ENCODE assay signal across 9 cellular contexts in the genomic region with DNA sequence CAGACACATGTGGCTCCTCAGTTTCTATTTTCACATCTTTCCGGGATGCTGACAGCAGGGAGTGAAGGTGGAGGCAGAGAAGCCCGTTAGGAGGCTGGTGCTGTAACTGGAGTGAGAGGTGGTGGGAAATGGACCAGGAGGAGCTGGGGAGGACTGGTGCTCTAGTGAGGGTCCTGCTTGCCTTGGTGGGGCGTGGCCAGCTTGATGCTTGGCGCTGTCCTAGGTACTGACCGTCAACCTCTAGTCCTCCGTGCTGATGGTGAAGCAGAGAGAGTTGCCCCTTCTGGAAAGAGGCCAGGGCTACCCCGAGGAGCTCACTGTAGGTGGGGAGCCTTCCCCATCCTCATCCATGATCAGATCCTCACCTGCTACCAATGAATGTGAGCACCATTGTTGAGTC. TPM values are rescaled to one million over a fixed set of nuclear protein-coding genes. Genes with fewer than 3 reads are reported as not detected.
DNase-seq lines count a peak whose midpoint lies in the region; ATAC-seq, FAIRE-seq and TF ChIP-seq lines count a peak whose summit lies in the region.
"Had no signal": no experiment of that assay in that cellular context is flagged by ENCODE, and none has a peak within 500 bp of the region (broad histone marks: within the 10 kb centered on the region; RNA-seq: fewer than 3 reads in every experiment).

No MANE protein-coding gene starts in this region.

- peaks cover 34% of the 10 kb centered on the region for H3K4me1 Mint-ChIP-seq in activated CD8-positive, alpha-beta T cell treated with anti-CD3 and anti-CD28 coated beads for 36 hours (ENCODE audit: low read depth)

- no peak for TF ChIP-seq RAD21 in HepG2 (CRISPR knock-in tag; IDR thresholded peaks at IDR 0.05)

- peaks cover 3 to 4% of the 10 kb centered on the region in 2 experiments; a peak in 3 of 5 replicates for H3K36me3 ChIP-seq in HepG2 (replicated peaks in 1 of 2; ENCODE audit: control insufficient read depth in 1 of 2, insufficient read depth in 2 of 2, low read length in 2 of 2)
- H3K36me3 ChIP-seq in right lobe of liver, result no peaks in the 10 kb centered on the region

- peaks cover 13% of the 10 kb centered on the region for H3K36me3 Mint-ChIP-seq in activated CD8-positive, alpha-beta T cell treated with anti-CD3 and anti-CD28 coated beads for 36 hours (ENCODE audit: low read depth)

- no peak for TF ChIP-seq CTCF in HepG2 (CRISPR knock-in tag; IDR thresholded peaks at IDR 0.05)
- TF ChIP-seq CTCF in right lobe of liver (IDR thresholded peaks at IDR 0.05), result no peak
- no peak for TF ChIP-seq CTCF in activated CD8-positive, alpha-beta T cell treated with anti-CD3 and anti-CD28 coated beads for 36 hours (IDR thresholded peaks at IDR 0.05)

- peak overlapping the region; percentile 85 for H3K9ac ChIP-seq in HepG2 (ENCODE audit: insufficient read depth, low read depth, low read length)

- H3K27ac ChIP-seq in HepG2 (ENCODE audit: extremely low read length, insufficient read depth, low read length) (no peak overlapping the region), right lobe of liver (no peak overlapping the region)

- ATAC-seq in HepG2 (no peak), right lobe of liver (no peak), GM18868 (IDR thresholded peaks at IDR 0.05; ENCODE audit: unreplicated experiment) (no peak)
- ATAC-seq in activated CD8-positive, alpha-beta T cell treated with anti-CD3 and anti-CD28 coated beads for 36 hours, result no peak

- H3K4me3 Mint-ChIP-seq in activated CD8-positive, alpha-beta T cell treated with anti-CD3 and anti-CD28 coated beads for 36 hours, result peak overlapping the region; percentile 94

- CTCF ChIA-PET in HepG2 (lab: Yijun Ruan, JAX; ENCODE audit: low intra/inter-chr PET ratio, low total read pairs), result no interaction called here
- CTCF ChIA-PET in activated CD8-positive, alpha-beta T cell treated with anti-CD3 and anti-CD28 coated beads for 36 hours (lab: Charles Lee), result interaction anchor here (1.8 to 4.7 kb wide), 4 partner anchors 9 to 183 kb away, joined by 3 to 31 read pairs (median 6); no protein-coding TSS in a partner anchor

- intact Hi-C loops in HepG2 (cut with micrococcal nuclease; ENCODE audit: unreplicated experiment) (no loop called here), right lobe of liver (cut with DNase I) (no loop called here)
- intact Hi-C loops in activated CD8-positive, alpha-beta T cell treated with anti-CD3 and anti-CD28 coated beads for 36 hours (cut with micrococcal nuclease), result no loop called here

- no peak overlapping the region for H2AFZ ChIP-seq in HepG2 (ENCODE audit: low read length)

- H3K4me2 ChIP-seq in HepG2 (ENCODE audit: low read depth, low read length), result peak overlapping the region; percentile 98

- FAIRE-seq in HepG2 (lab: Jason Lieb, UNC) (no peak), urothelium cell line (lab: Jason Lieb, UNC) (no peak)

- H3K4me3 ChIP-seq in HepG2 (replicated peaks in 1 of 3; ENCODE audit: insufficient read depth in 1 of 3, low read depth in 2 of 3, low read length in 3 of 3) (peak overlapping the region; percentile 87 to 98 (median 95); a peak in 5 of 6 replicates), right lobe of liver (no peak overlapping the region)

- H3K4me1 ChIP-seq in HepG2 (ENCODE audit: insufficient read depth, low read length), result peaks cover 49% of the 10 kb centered on the region
- H3K4me1 ChIP-seq in right lobe of liver, result peaks cover 0 to 28% (median 11%) of the 10 kb centered on the region in 4 donors

- no peak for TF ChIP-seq EP300 in HepG2 (IDR thresholded peaks at IDR 0.05; ENCODE audit: low read depth in 2 of 2, low read length in 2 of 2)
- TF ChIP-seq EP300 in HepG2 (CRISPR knock-in tag; IDR thresholded peaks at IDR 0.05; ENCODE audit: borderline replicate concordance), result no peak

- H3K9me3 ChIP-seq in HepG2 (ENCODE audit: low read length) (no peaks in the 10 kb centered on the region), right lobe of liver (no peaks in the 10 kb centered on the region)

- H3K27me3 ChIP-seq in HepG2 (ENCODE audit: control insufficient read depth in 1 of 2, insufficient read depth in 2 of 2, low read length in 2 of 2) (no peaks in the 10 kb centered on the region; a peak in 1 of 5 replicates), right lobe of liver (no peaks in the 10 kb centered on the region)

- H3K79me2 ChIP-seq in HepG2 (ENCODE audit: insufficient read depth, low read length), result peaks cover 30% of the 10 kb centered on the region

- no peak for DNase-seq in HepG2 (ENCODE audit: low spot score)
- DNase-seq in right lobe of liver, result no peak
- peak; percentile 58 for DNase-seq in activated CD8-positive, alpha-beta T cell treated with anti-CD3 and anti-CD28 coated beads for 36 hours
- DNase-seq in iPS-NIHi7 (ENCODE audit: extremely low spot score), result peak; percentile 83
- no peak for DNase-seq in stimulated activated CD4-positive, alpha-beta T cell treated with anti-CD3 and anti-CD28 coated beads, Interleukin-2, amount 100 ng/mL, for 48 hours
- no peak for DNase-seq in NCI-H146 treated with DMSO at 0.1 percent for 48 hours (lab: John Stamatoyannopoulos, UW; ENCODE audit: unreplicated experiment)
- no peak for DNase-seq in urothelium cell line (ENCODE audit: low spot score)
- DNase-seq: NCI-H2107 had no signal

- no peaks in the 10 kb centered on the region for H3K27me3 Mint-ChIP-seq in activated CD8-positive, alpha-beta T cell treated with anti-CD3 and anti-CD28 coated beads for 36 hours

- no peaks in the 10 kb centered on the region for H3K9me3 Mint-ChIP-seq in activated CD8-positive, alpha-beta T cell treated with anti-CD3 and anti-CD28 coated beads for 36 hours

- peak overlapping the region; percentile 67 for H3K27ac Mint-ChIP-seq in activated CD8-positive, alpha-beta T cell treated with anti-CD3 and anti-CD28 coated beads for 36 hours

- no peak for TF ChIP-seq POLR2A in HepG2 (IDR thresholded peaks at IDR 0.05; ENCODE audit: insufficient read depth in 1 of 2, low read depth in 2 of 2, low read length in 2 of 2)
- no peak for TF ChIP-seq POLR2A in right lobe of liver (IDR thresholded peaks at IDR 0.05)

- in situ Hi-C loops in HepG2 (cut with HindIII; ENCODE audit: extremely low pct_ligation_motif_present, low pct_unique_long_range_greater_than_20kb), result no loop called here

- POLR2A ChIA-PET in HepG2 (lab: Yijun Ruan, JAX), result interaction anchor here (3.2 kb wide), 1 partner anchor 9 kb away, joined by 37 read pairs; no protein-coding TSS in a partner anchor
- POLR2A ChIA-PET in activated CD8-positive, alpha-beta T cell treated with anti-CD3 and anti-CD28 coated beads for 36 hours (lab: Charles Lee), result interaction anchor here (0.5 to 4.3 kb wide), 10 partner anchors 10 to 1873 kb away, joined by 3 to 28 read pairs (median 4); partner anchors contain the start of genes BAG5 and COA8

- WGBS in HepG2 (ENCODE audit: low lambda C conversion rate), result 90% methylated on average over 6 of the region's 7 CpGs
- WGBS in right lobe of liver (ENCODE audit: insufficient coverage, low coverage, low lambda C conversion rate, missing lambda C conversion rate), result 71% methylated on average over 2 of the region's 7 CpGs

- no TSS peak for BruUV-seq in HepG2 (replicated peaks; lab: Mats Ljungman, UMichigan)

- no peaks in the 10 kb centered on the region for H4K20me1 ChIP-seq in HepG2 (ENCODE audit: insufficient read depth, low read length)

RNA-seq across cellular contexts. Expression of gene TRMT61A, which starts 1.4 kb away (rescaled TPM):
- total RNA-seq in HepG2 (2016; rRNA removed; fragmentation: Illumina TruSeq; extraction: Trizol), result 12.2 and 13.6 TPM in 2 replicates
- total RNA-seq in HepG2 (2016; cell fraction: cytosol; rRNA removed; fragmentation: Illumina TruSeq; extraction: Trizol; ENCODE audit: low read depth), result 4.0 and 5.2 TPM in 2 replicates
- 12.4 and 14.5 TPM in 2 replicates for total RNA-seq in HepG2 (2016; cell fraction: insoluble cytoplasmic fraction; rRNA removed; fragmentation: Illumina TruSeq; extraction: Trizol)
- 8.3 and 9.6 TPM in 2 replicates for total RNA-seq in HepG2 (2016; cell fraction: membrane; rRNA removed; fragmentation: Illumina TruSeq; extraction: Trizol)
- 10.4 and 11.7 TPM in 2 replicates for total RNA-seq in HepG2 (2016; cell fraction: nucleus; rRNA removed; fragmentation: Illumina TruSeq; extraction: Trizol)
- polyA plus RNA-seq in HepG2 (2011; rRNA removed), result 6.5 and 9.8 TPM in 2 replicates
- 6.4 and 11.5 TPM in 2 replicates for polyA plus RNA-seq in HepG2 (2011; cell fraction: cytosol; rRNA removed)
- polyA plus RNA-seq in HepG2 (2011; cell fraction: nucleus; rRNA removed), result 26.1 and 31.2 TPM in 2 replicates
- polyA plus RNA-seq in HepG2 (2012), result 4.0 and 8.4 TPM in 2 replicates
- polyA plus RNA-seq in HepG2 (2016; cell fraction: cytosol; fragmentation: Illumina TruSeq; extraction: Trizol; ENCODE audit: low read depth), result 3.9 and 4.4 TPM in 2 replicates
- polyA plus RNA-seq in HepG2 (2016; cell fraction: insoluble cytoplasmic fraction; fragmentation: Illumina TruSeq; extraction: Trizol; ENCODE audit: low read depth), result 12.0 and 13.1 TPM in 2 replicates
- polyA plus RNA-seq in HepG2 (2016; cell fraction: membrane; fragmentation: Illumina TruSeq; extraction: Trizol; ENCODE audit: low read depth), result 6.7 and 7.2 TPM in 2 replicates
- polyA plus RNA-seq in HepG2 (2016; cell fraction: nucleus; fragmentation: Illumina TruSeq; extraction: Trizol; ENCODE audit: insufficient read depth, low read depth), result 13.5 and 14.3 TPM in 2 replicates
- 14.6 and 19.9 TPM in 2 replicates for polyA minus RNA-seq in HepG2 (2011; rRNA and poly(A)+ RNA removed; ENCODE audit: low replicate concordance)
- 4.6 and 4.7 TPM in 2 replicates for polyA minus RNA-seq in HepG2 (2011; cell fraction: cytosol; rRNA and poly(A)+ RNA removed)
- 15.8 and 16.6 TPM in 2 replicates for polyA minus RNA-seq in HepG2 (2011; cell fraction: nucleus; rRNA and poly(A)+ RNA removed)
- total RNA-seq in right lobe of liver, result 10 to 100 TPM in 2 of 6 experiments, 1 to 10 TPM in 4; 3.8 to 12.1 (median 4.8) TPM
- 1 to 10 TPM; 9.9 TPM for total RNA-seq in activated CD8-positive, alpha-beta T cell treated with anti-CD3 and anti-CD28 coated beads for 36 hours

RNA-seq across cellular contexts. Expression of gene CKB, which starts 7.8 kb away (rescaled TPM):
- total RNA-seq in HepG2 (2016; rRNA removed; fragmentation: Illumina TruSeq; extraction: Trizol), result 82.3 and 92.4 TPM in 2 replicates
- total RNA-seq in HepG2 (2016; cell fraction: cytosol; rRNA removed; fragmentation: Illumina TruSeq; extraction: Trizol; ENCODE audit: low read depth), result 35.0 and 38.6 TPM in 2 replicates
- total RNA-seq in HepG2 (2016; cell fraction: insoluble cytoplasmic fraction; rRNA removed; fragmentation: Illumina TruSeq; extraction: Trizol), result 77.0 and 90.7 TPM in 2 replicates
- total RNA-seq in HepG2 (2016; cell fraction: membrane; rRNA removed; fragmentation: Illumina TruSeq; extraction: Trizol), result 39.1 and 44.5 TPM in 2 replicates
- total RNA-seq in HepG2 (2016; cell fraction: nucleus; rRNA removed; fragmentation: Illumina TruSeq; extraction: Trizol), result 55.0 and 62.1 TPM in 2 replicates
- polyA plus RNA-seq in HepG2 (2011; rRNA removed), result 179 and 217 TPM in 2 replicates
- polyA plus RNA-seq in HepG2 (2011; cell fraction: cytosol; rRNA removed), result 94.2 and 257 TPM in 2 replicates
- polyA plus RNA-seq in HepG2 (2011; cell fraction: nucleus; rRNA removed), result 634 and 1,191 TPM in 2 replicates
- polyA plus RNA-seq in HepG2 (2012), result 136 and 210 TPM in 2 replicates
- 60.2 and 68.2 TPM in 2 replicates for polyA plus RNA-seq in HepG2 (2016; cell fraction: cytosol; fragmentation: Illumina TruSeq; extraction: Trizol; ENCODE audit: low read depth)
- polyA plus RNA-seq in HepG2 (2016; cell fraction: insoluble cytoplasmic fraction; fragmentation: Illumina TruSeq; extraction: Trizol; ENCODE audit: low read depth), result 156 and 198 TPM in 2 replicates
- 60.4 and 60.5 TPM in 2 replicates for polyA plus RNA-seq in HepG2 (2016; cell fraction: membrane; fragmentation: Illumina TruSeq; extraction: Trizol; ENCODE audit: low read depth)
- polyA plus RNA-seq in HepG2 (2016; cell fraction: nucleus; fragmentation: Illumina TruSeq; extraction: Trizol; ENCODE audit: insufficient read depth, low read depth), result 164 and 170 TPM in 2 replicates
- polyA minus RNA-seq in HepG2 (2011; rRNA and poly(A)+ RNA removed; ENCODE audit: low replicate concordance), result 111 and 125 TPM in 2 replicates
- 96.8 and 156 TPM in 2 replicates for polyA minus RNA-seq in HepG2 (2011; cell fraction: cytosol; rRNA and poly(A)+ RNA removed)
- 34.2 and 39.0 TPM in 2 replicates for polyA minus RNA-seq in HepG2 (2011; cell fraction: nucleus; rRNA and poly(A)+ RNA removed)
- total RNA-seq in right lobe of liver, result 10 to 100 TPM in 2 of 6 experiments, 1 to 10 TPM in 4; 3.6 to 57.1 (median 6.7) TPM
- total RNA-seq in activated CD8-positive, alpha-beta T cell treated with anti-CD3 and anti-CD28 coated beads for 36 hours, result 1 to 10 TPM; 5.8 to 9.1 TPM

RNA-seq across cellular contexts. Expression of gene BAG5, which starts 32.1 kb away (rescaled TPM):
- total RNA-seq in HepG2 (2016; rRNA removed; fragmentation: Illumina TruSeq; extraction: Trizol) (21.0 and 34.8 TPM in 2 replicates), right lobe of liver (10 to 100 TPM in 4 of 6 experiments, 1 to 10 TPM in 2; 6.5 to 11.4 (median 10.9) TPM)
- total RNA-seq in HepG2 (2016; cell fraction: cytosol; rRNA removed; fragmentation: Illumina TruSeq; extraction: Trizol; ENCODE audit: low read depth), result 2.3 and 2.5 TPM in 2 replicates
- total RNA-seq in HepG2 (2016; cell fraction: insoluble cytoplasmic fraction; rRNA removed; fragmentation: Illumina TruSeq; extraction: Trizol), result 21.9 and 34.1 TPM in 2 replicates
- 11.4 and 14.2 TPM in 2 replicates for total RNA-seq in HepG2 (2016; cell fraction: membrane; rRNA removed; fragmentation: Illumina TruSeq; extraction: Trizol)
- 14.8 and 16.2 TPM in 2 replicates for total RNA-seq in HepG2 (2016; cell fraction: nucleus; rRNA removed; fragmentation: Illumina TruSeq; extraction: Trizol)
- 3.0 and 3.5 TPM in 2 replicates for polyA plus RNA-seq in HepG2 (2011; rRNA removed)
- 2.5 and 3.9 TPM in 2 replicates for polyA plus RNA-seq in HepG2 (2011; cell fraction: cytosol; rRNA removed)
- 3.3 and 3.7 TPM in 2 replicates for polyA plus RNA-seq in HepG2 (2011; cell fraction: nucleus; rRNA removed)
- polyA plus RNA-seq in HepG2 (2012), result 7.9 and 9.3 TPM in 2 replicates
- 1.0 and 1.3 TPM in 2 replicates for polyA plus RNA-seq in HepG2 (2016; cell fraction: cytosol; fragmentation: Illumina TruSeq; extraction: Trizol; ENCODE audit: low read depth)
- polyA plus RNA-seq in HepG2 (2016; cell fraction: insoluble cytoplasmic fraction; fragmentation: Illumina TruSeq; extraction: Trizol; ENCODE audit: low read depth), result 16.8 and 20.0 TPM in 2 replicates
- 5.3 and 6.2 TPM in 2 replicates for polyA plus RNA-seq in HepG2 (2016; cell fraction: membrane; fragmentation: Illumina TruSeq; extraction: Trizol; ENCODE audit: low read depth)
- 13.8 and 14.6 TPM in 2 replicates for polyA plus RNA-seq in HepG2 (2016; cell fraction: nucleus; fragmentation: Illumina TruSeq; extraction: Trizol; ENCODE audit: insufficient read depth, low read depth)
- polyA minus RNA-seq in HepG2 (2011; rRNA and poly(A)+ RNA removed; ENCODE audit: low replicate concordance), result 5.3 and 11.8 TPM in 2 replicates
- polyA minus RNA-seq in HepG2 (2011; cell fraction: cytosol; rRNA and poly(A)+ RNA removed), result 7.2 and 8.6 TPM in 2 replicates
- 9.8 and 9.9 TPM in 2 replicates for polyA minus RNA-seq in HepG2 (2011; cell fraction: nucleus; rRNA and poly(A)+ RNA removed)
- 10 to 100 TPM; 28.8 to 29.6 TPM for total RNA-seq in activated CD8-positive, alpha-beta T cell treated with anti-CD3 and anti-CD28 coated beads for 36 hours

RNA-seq across cellular contexts. Expression of gene COA8, which starts 32.4 kb away (rescaled TPM):
- total RNA-seq in HepG2 (2016; rRNA removed; fragmentation: Illumina TruSeq; extraction: Trizol), result 25.1 and 25.2 TPM in 2 replicates
- 29.4 and 38.9 TPM in 2 replicates for total RNA-seq in HepG2 (2016; cell fraction: cytosol; rRNA removed; fragmentation: Illumina TruSeq; extraction: Trizol; ENCODE audit: low read depth)
- total RNA-seq in HepG2 (2016; cell fraction: insoluble cytoplasmic fraction; rRNA removed; fragmentation: Illumina TruSeq; extraction: Trizol), result 25.7 and 29.2 TPM in 2 replicates
- total RNA-seq in HepG2 (2016; cell fraction: membrane; rRNA removed; fragmentation: Illumina TruSeq; extraction: Trizol), result 46.6 and 48.0 TPM in 2 replicates
- total RNA-seq in HepG2 (2016; cell fraction: nucleus; rRNA removed; fragmentation: Illumina TruSeq; extraction: Trizol), result 11.0 and 15.0 TPM in 2 replicates
- polyA plus RNA-seq in HepG2 (2011; rRNA removed), result 10.9 and 14.0 TPM in 2 replicates
- 10.2 and 14.5 TPM in 2 replicates for polyA plus RNA-seq in HepG2 (2011; cell fraction: cytosol; rRNA removed)
- 2.6 and 3.1 TPM in 2 replicates for polyA plus RNA-seq in HepG2 (2011; cell fraction: nucleus; rRNA removed)
- 25.7 and 32.6 TPM in 2 replicates for polyA plus RNA-seq in HepG2 (2012)
- polyA plus RNA-seq in HepG2 (2016; cell fraction: cytosol; fragmentation: Illumina TruSeq; extraction: Trizol; ENCODE audit: low read depth), result 63.7 and 73.8 TPM in 2 replicates
- polyA plus RNA-seq in HepG2 (2016; cell fraction: insoluble cytoplasmic fraction; fragmentation: Illumina TruSeq; extraction: Trizol; ENCODE audit: low read depth), result 33.7 and 39.8 TPM in 2 replicates
- polyA plus RNA-seq in HepG2 (2016; cell fraction: membrane; fragmentation: Illumina TruSeq; extraction: Trizol; ENCODE audit: low read depth), result 52.0 and 59.9 TPM in 2 replicates
- 21.5 and 21.7 TPM in 2 replicates for polyA plus RNA-seq in HepG2 (2016; cell fraction: nucleus; fragmentation: Illumina TruSeq; extraction: Trizol; ENCODE audit: insufficient read depth, low read depth)
- 4.7 and 5.1 TPM in 2 replicates for polyA minus RNA-seq in HepG2 (2011; rRNA and poly(A)+ RNA removed; ENCODE audit: low replicate concordance)
- 3.6 and 6.4 TPM in 2 replicates for polyA minus RNA-seq in HepG2 (2011; cell fraction: cytosol; rRNA and poly(A)+ RNA removed)
- 10.1 and 11.3 TPM in 2 replicates for polyA minus RNA-seq in HepG2 (2011; cell fraction: nucleus; rRNA and poly(A)+ RNA removed)
- 10 to 100 TPM in 5 of 6 experiments, 1 to 10 TPM in 1; 7.5 to 17.7 (median 14.9) TPM for total RNA-seq in right lobe of liver
- 10 to 100 TPM; 40.3 to 45.6 TPM for total RNA-seq in activated CD8-positive, alpha-beta T cell treated with anti-CD3 and anti-CD28 coated beads for 36 hours

Comparison
In these comparisons a context has a peak if more than half of its experiments do, and no peak if none do; other contexts are left out.
1. H3K4me3 ChIP-seq: peak in HepG2 (3 of 3); none in right lobe of liver (0 of 3).
2. DNase-seq: peak in activated CD8-positive, alpha-beta T cell treated with anti-CD3 and anti-CD28 coated beads for 36 hours (single experiment) and iPS-NIHi7 (single experiment); none in HepG2 (single experiment), right lobe of liver (0 of 3), stimulated activated CD4-positive, alpha-beta T cell treated with anti-CD3 and anti-CD28 coated beads, Interleukin-2, amount 100 ng/mL, for 48 hours (0 of 2), NCI-H146 treated with DMSO at 0.1 percent for 48 hours (single experiment) and urothelium cell line (single experiment).